In genomic region chr14:81298122-81298521, GRCh38 we compare ENCODE assay signal across 25 cellular contexts.
DNase-seq lines count a peak whose midpoint lies in the region; ATAC-seq, FAIRE-seq and TF ChIP-seq lines count a peak whose summit lies in the region.
"Had no signal": no experiment of that assay in that cellular context is flagged by ENCODE, and none has a peak within 500 bp of the region (broad histone marks: within the 10 kb centered on the region; RNA-seq: fewer than 3 reads in every experiment).

No MANE protein-coding gene starts in this region.

- no peak overlapping the region for H3K23ac ChIP-seq in trophoblast cell (ENCODE audit: low read length)

- peaks cover 2% of the 10 kb centered on the region for H3K79me2 ChIP-seq in trophoblast cell (ENCODE audit: control insufficient read depth, insufficient read depth, low read length, poor library complexity)

- H3K9ac ChIP-seq in trophoblast cell (ENCODE audit: low read length): no peak overlapping the region
- H3K9ac ChIP-seq: SK-N-SH had no signal

- ATAC-seq in GM18909 (IDR thresholded peaks at IDR 0.05; ENCODE audit: poor library complexity, unreplicated experiment): no peak
- ATAC-seq: A549; CD8-positive, alpha-beta T cell; GM23338; K562; PC-3 had no signal

- H3K18ac ChIP-seq in trophoblast cell (ENCODE audit: low read length): no peak overlapping the region

- H3K27ac Mint-ChIP-seq in glutamatergic neuron (ENCODE audit: unreplicated experiment): peak overlapping the region; percentile 72
- H3K27ac Mint-ChIP-seq: CD8-positive, alpha-beta T cell; GM23338; H9 had no signal

- peak; percentile 97 to 99 for DNase-seq in NCI-H524 (lab: John Stamatoyannopoulos, UW)
- peak; percentile 98 for DNase-seq in NCI-H82 treated with DMSO at 0.1 percent for 48 hours (lab: John Stamatoyannopoulos, UW; ENCODE audit: unreplicated experiment)
- DNase-seq in glutamatergic neuron: no peak
- DNase-seq in trophoblast cell: no peak
- DNase-seq in SKM-1 treated with dmso at 0.1 percent for 144 hours (lab: John Stamatoyannopoulos, UW; ENCODE audit: unreplicated experiment): no peak
- no peak for DNase-seq in GM19239 (ENCODE audit: insufficient read length, low spot score)
- DNase-seq: C1 segment of cervical spinal cord; Caco-2; CD8-positive, alpha-beta T cell; DMS79; EL; GDM1; H9; Kasumi-1; NCI-H1092 treated with DMSO at 0.1 percent for 48 hours; NCI-H1436; NCI-H187 treated with DMSO at 0.1 percent for 48 hours; NCI-H526 treated with DMSO at 0.1 percent for 48 hours; PC-3; SK-N-SH had no signal

- no peak overlapping the region for H2BK120ac ChIP-seq in trophoblast cell (ENCODE audit: insufficient read depth, low read length, poor library complexity)

- no peak overlapping the region for H3K27ac ChIP-seq in trophoblast cell (ENCODE audit: low read depth, low read length)
- H3K27ac ChIP-seq: A549 had no signal

- peak overlapping the region; percentile 21 for H3K4ac ChIP-seq in trophoblast cell (ENCODE audit: low read depth, low read length)

- FAIRE-seq in GM19239 (lab: Jason Lieb, UNC): no peak
- FAIRE-seq: A549, GM12891, K562 had no signal

- H3K27me3 ChIP-seq in trophoblast cell (ENCODE audit: insufficient read depth, low read length): no peaks in the 10 kb centered on the region

- peaks cover 3% of the 10 kb centered on the region for H3K27me3 Mint-ChIP-seq in glutamatergic neuron (ENCODE audit: unreplicated experiment)

- H3K14ac ChIP-seq in trophoblast cell (ENCODE audit: low read length): no peak overlapping the region

- no peak overlapping the region for H4K8ac ChIP-seq in trophoblast cell (ENCODE audit: low read depth, low read length)

- no peak overlapping the region for H3K4me2 ChIP-seq in trophoblast cell (ENCODE audit: low read length)
- H3K4me2 ChIP-seq: A549, GM23338, SK-N-SH had no signal

- H3K9me3 ChIP-seq in trophoblast cell (ENCODE audit: insufficient read depth, low read depth, low read length): no peaks in the 10 kb centered on the region
- H3K9me3 ChIP-seq: A549, Caco-2, SK-N-SH had no signal

- H3K4me1 ChIP-seq in trophoblast cell (ENCODE audit: control insufficient read depth in 1 of 2, insufficient read depth in 2 of 2, low read length in 2 of 2): peaks cover 0 to 9% of the 10 kb centered on the region in 2 experiments

- peaks cover 5% of the 10 kb centered on the region for H3K9me3 Mint-ChIP-seq in glutamatergic neuron (ENCODE audit: unreplicated experiment)
- H3K9me3 Mint-ChIP-seq: CD8-positive, alpha-beta T cell; GM23338; H9 had no signal

- H2BK5ac ChIP-seq in trophoblast cell (ENCODE audit: low read depth, low read length, poor library complexity): peak overlapping the region; percentile 31

- no peak overlapping the region for H2AFZ ChIP-seq in trophoblast cell (ENCODE audit: insufficient read depth, low read length, poor library complexity)
- H2AFZ ChIP-seq: GM23338 had no signal

- H4K12ac ChIP-seq in trophoblast cell (ENCODE audit: low read depth, low read length): no peak overlapping the region

- H3K4me1 Mint-ChIP-seq in glutamatergic neuron (ENCODE audit: low read depth, unreplicated experiment): peaks cover 32% of the 10 kb centered on the region

- no peaks in the 10 kb centered on the region for H3K36me3 ChIP-seq in trophoblast cell (ENCODE audit: control insufficient read depth in 1 of 2, insufficient read depth in 2 of 2, low read length in 2 of 2)

- no peak for TF ChIP-seq CTCF in glutamatergic neuron (IDR thresholded peaks at IDR 0.05; ENCODE audit: partially characterized antibody, unreplicated experiment)

- H3K4me3 Mint-ChIP-seq in glutamatergic neuron (ENCODE audit: unreplicated experiment): peak overlapping the region; percentile 46
- H3K4me3 Mint-ChIP-seq: CD8-positive, alpha-beta T cell; GM23338; H9 had no signal

- no peaks in the 10 kb centered on the region for H3K36me3 Mint-ChIP-seq in glutamatergic neuron (ENCODE audit: unreplicated experiment)
- H3K36me3 Mint-ChIP-seq: CD8-positive, alpha-beta T cell had no signal

- no peak overlapping the region for H4K91ac ChIP-seq in trophoblast cell (ENCODE audit: low read depth, low read length)

- H3K4me3 ChIP-seq in trophoblast cell (ENCODE audit: low read depth, low read length): no peak overlapping the region
- H3K4me3 ChIP-seq: A549, GM23338, K562 had no signal

- H2AK5ac ChIP-seq in trophoblast cell (ENCODE audit: low read length): no peak overlapping the region

- WGBS in trophoblast cell (ENCODE audit: extremely low coverage, insufficient coverage, insufficient read length): no CpG with 5 or more reads among the region's 2 CpGs

- no peaks in the 10 kb centered on the region for H3K79me1 ChIP-seq in trophoblast cell (ENCODE audit: low read length)

- H2BK12ac ChIP-seq in trophoblast cell (ENCODE audit: low read length): no peak overlapping the region

Comparison
In these comparisons a context has a peak if more than half of its experiments do, and no peak if none do; other contexts are left out.
1. DNase-seq: peak in NCI-H524 (2 of 2) and NCI-H82 treated with DMSO at 0.1 percent for 48 hours (single experiment); none in glutamatergic neuron (single experiment), trophoblast cell (0 of 2), SKM-1 treated with dmso at 0.1 percent for 144 hours (single experiment) and GM19239 (single experiment).